Comparison of ENCODE assay signal across 25 cellular contexts in the genomic region with DNA sequence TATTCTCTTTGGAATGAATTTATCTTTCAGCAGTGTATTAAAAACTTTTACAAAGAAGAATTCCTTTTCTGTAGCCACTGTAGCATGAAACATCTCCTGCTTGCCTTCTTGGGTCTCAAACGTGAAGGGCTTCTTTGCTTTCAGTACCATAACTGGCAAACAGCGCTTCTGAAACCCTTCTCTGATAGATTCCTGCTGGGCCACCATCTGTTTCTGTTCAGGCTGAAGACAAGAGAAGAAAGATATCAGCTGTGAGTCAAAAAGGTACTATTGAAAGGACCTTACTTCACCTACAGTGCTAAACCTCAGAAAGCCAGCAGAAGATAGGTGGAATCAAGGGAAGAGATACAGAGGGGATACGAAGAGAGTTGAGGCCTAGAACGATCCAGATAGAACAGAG. TPM values are rescaled to one million over a fixed set of nuclear protein-coding genes. Genes with fewer than 3 reads are reported as not detected.
DNase-seq lines count a peak whose midpoint lies in the region; ATAC-seq, FAIRE-seq and TF ChIP-seq lines count a peak whose summit lies in the region.
"Had no signal": no experiment of that assay in that cellular context is flagged by ENCODE, and none has a peak within 500 bp of the region (broad histone marks: within the 10 kb centered on the region; RNA-seq: fewer than 3 reads in every experiment).

No MANE protein-coding gene starts in this region.

- POLR2A ChIA-PET in activated B cell treated with CpG ODN at 0.5 μM for 24 hours (lab: Charles Lee): interaction anchor here (1.6 to 3.8 kb wide), 2 partner anchors 10 to 57 kb away, joined by 6 to 75 read pairs; a partner anchor contains a TSS

- H3K4me3 ChIP-seq in parathyroid adenoma (ENCODE audit: low read depth, low read length): no peak overlapping the region
- H3K4me3 ChIP-seq: colonic mucosa, GM23338 had no signal

- CTCF ChIA-PET in activated B cell treated with CpG ODN at 0.5 μM for 24 hours (lab: Charles Lee): interaction anchor here (0.7 kb wide), 1 partner anchor 10 kb away, joined by 3 read pairs; no protein-coding TSS in a partner anchor

- no peak overlapping the region for H3K27ac ChIP-seq in parathyroid adenoma
- H3K27ac ChIP-seq: colonic mucosa, foreskin keratinocyte had no signal

- peak overlapping the region; percentile 11 for H2AFZ ChIP-seq in parathyroid adenoma
- H2AFZ ChIP-seq: GM23338 had no signal

- ATAC-seq in activated B cell treated with CpG ODN at 0.5 μM for 24 hours (ENCODE audit: low read depth) (no peak), GM19463 (IDR thresholded peaks at IDR 0.05; ENCODE audit: unreplicated experiment) (no peak), HG02623 (IDR thresholded peaks at IDR 0.05; ENCODE audit: unreplicated experiment) (no peak)
- ATAC-seq: esophagus mucosa, foreskin keratinocyte, GM23338, left cardiac atrium had no signal

- H3K36me3 ChIP-seq in parathyroid adenoma (ENCODE audit: control insufficient read depth, insufficient read depth, low read length): no peaks in the 10 kb centered on the region
- H3K36me3 ChIP-seq: colonic mucosa had no signal

- intact Hi-C loops in activated B cell treated with CpG ODN at 0.5 μM for 24 hours (cut with micrococcal nuclease): loop anchor here (5.0 kb wide), 1 partner anchor 114 kb away; no protein-coding TSS in a partner anchor

- no peaks in the 10 kb centered on the region for H3K9me3 Mint-ChIP-seq in T-helper 2 cell treated with Interferon-gamma antibody and Interleukin-4, amounts not matched to agents 5 μg/mL and 100 μg/mL, for 36 hours
- no peaks in the 10 kb centered on the region for H3K9me3 Mint-ChIP-seq in activated B cell treated with CpG ODN at 0.5 μM for 24 hours
- H3K9me3 Mint-ChIP-seq: GM23338 had no signal

- no peak overlapping the region for H3K9ac ChIP-seq in parathyroid adenoma

- H3K9me3 ChIP-seq in parathyroid adenoma (ENCODE audit: control insufficient read depth, low read length): no peaks in the 10 kb centered on the region
- H3K9me3 ChIP-seq: colonic mucosa had no signal

- no peak for DNase-seq in T-helper 2 cell treated with Interferon-gamma antibody and Interleukin-4, amounts not matched to agents 5 μg/mL and 100 μg/mL, for 36 hours (ENCODE audit: low spot score)
- DNase-seq in T-helper 2 cell (no peak), GM18507 (ENCODE audit: extremely low spot score, insufficient read length, low read depth) (no peak), activated B cell treated with CpG ODN at 0.5 μM for 24 hours (no peak), NCI-H1105 (lab: John Stamatoyannopoulos, UW) (no peak)
- DNase-seq: activated gamma-delta T cell; AML-193; amniotic stem cell; colonic mucosa; DMS79 treated with DMSO at 0.1 percent for 48 hours; foreskin keratinocyte; left cardiac atrium; NCI-H146; NCI-H2171; NCI-H510A treated with DMSO at 0.1 percent for 48 hours; stimulated activated CD4-positive, alpha-beta T cell treated with anti-CD3 and anti-CD28 coated beads, Interleukin-1b, Interleukin-23, amount 100 ng/mL, for 48 hours; T1000 had no signal

- peaks cover 42% of the 10 kb centered on the region for H3K36me3 Mint-ChIP-seq in T-helper 2 cell treated with Interferon-gamma antibody and Interleukin-4, amounts not matched to agents 5 μg/mL and 100 μg/mL, for 36 hours (ENCODE audit: low read depth)
- H3K36me3 Mint-ChIP-seq in activated B cell treated with CpG ODN at 0.5 μM for 24 hours (ENCODE audit: low read depth): peaks cover 57% of the 10 kb centered on the region

- no peaks in the 10 kb centered on the region for H3K79me2 ChIP-seq in parathyroid adenoma

- no peaks in the 10 kb centered on the region for H3K27me3 Mint-ChIP-seq in T-helper 2 cell treated with Interferon-gamma antibody and Interleukin-4, amounts not matched to agents 5 μg/mL and 100 μg/mL, for 36 hours (ENCODE audit: low read depth)
- H3K27me3 Mint-ChIP-seq in activated B cell treated with CpG ODN at 0.5 μM for 24 hours: no peaks in the 10 kb centered on the region

- peaks cover 36% of the 10 kb centered on the region for H3K4me1 Mint-ChIP-seq in T-helper 2 cell treated with Interferon-gamma antibody and Interleukin-4, amounts not matched to agents 5 μg/mL and 100 μg/mL, for 36 hours (ENCODE audit: low read depth)
- H3K4me1 Mint-ChIP-seq in activated B cell treated with CpG ODN at 0.5 μM for 24 hours: peaks cover 91% of the 10 kb centered on the region

- H3K27me3 ChIP-seq in parathyroid adenoma (ENCODE audit: control insufficient read depth, insufficient read depth, low read length): no peaks in the 10 kb centered on the region
- H3K27me3 ChIP-seq: colonic mucosa, foreskin keratinocyte had no signal

- FAIRE-seq in GM18507 (lab: Jason Lieb, UNC): peak; percentile 70

- peak overlapping the region; percentile 28 for H3K27ac Mint-ChIP-seq in T-helper 2 cell treated with Interferon-gamma antibody and Interleukin-4, amounts not matched to agents 5 μg/mL and 100 μg/mL, for 36 hours
- peak overlapping the region; percentile 89 for H3K27ac Mint-ChIP-seq in activated B cell treated with CpG ODN at 0.5 μM for 24 hours
- H3K27ac Mint-ChIP-seq: GM23338 had no signal

- H3K4me2 ChIP-seq in parathyroid adenoma (ENCODE audit: low read length): no peak overlapping the region
- H3K4me2 ChIP-seq: GM23338 had no signal

- no peaks in the 10 kb centered on the region for H3K4me1 ChIP-seq in parathyroid adenoma
- H3K4me1 ChIP-seq: colonic mucosa, foreskin keratinocyte had no signal

- no peak for TF ChIP-seq CTCF in activated B cell treated with CpG ODN at 0.5 μM for 24 hours (IDR thresholded peaks at IDR 0.05)
- TF ChIP-seq CTCF in parathyroid adenoma (IDR thresholded peaks at IDR 0.05): no peak

- no peak overlapping the region for H3K4me3 Mint-ChIP-seq in T-helper 2 cell treated with Interferon-gamma antibody and Interleukin-4, amounts not matched to agents 5 μg/mL and 100 μg/mL, for 36 hours
- H3K4me3 Mint-ChIP-seq in activated B cell treated with CpG ODN at 0.5 μM for 24 hours: peak overlapping the region; percentile 42
- H3K4me3 Mint-ChIP-seq: GM23338 had no signal

RNA-seq across cellular contexts. Expression of a gene that starts 10.5 kb away (rescaled TPM):
- total RNA-seq in activated B cell treated with CpG ODN at 0.5 μM for 24 hours: 46.5 and 53.3 TPM in 2 replicates
- total RNA-seq: A172, foreskin keratinocyte, myocyte, pulmonary artery endothelial cell had no signal

RNA-seq across cellular contexts. Expression of a gene that starts 56.4 kb away (rescaled TPM):
- 145 and 160 TPM in 2 replicates for total RNA-seq in activated B cell treated with CpG ODN at 0.5 μM for 24 hours
